ENCODE assay signal across 8 cellular contexts in the genomic region with DNA sequence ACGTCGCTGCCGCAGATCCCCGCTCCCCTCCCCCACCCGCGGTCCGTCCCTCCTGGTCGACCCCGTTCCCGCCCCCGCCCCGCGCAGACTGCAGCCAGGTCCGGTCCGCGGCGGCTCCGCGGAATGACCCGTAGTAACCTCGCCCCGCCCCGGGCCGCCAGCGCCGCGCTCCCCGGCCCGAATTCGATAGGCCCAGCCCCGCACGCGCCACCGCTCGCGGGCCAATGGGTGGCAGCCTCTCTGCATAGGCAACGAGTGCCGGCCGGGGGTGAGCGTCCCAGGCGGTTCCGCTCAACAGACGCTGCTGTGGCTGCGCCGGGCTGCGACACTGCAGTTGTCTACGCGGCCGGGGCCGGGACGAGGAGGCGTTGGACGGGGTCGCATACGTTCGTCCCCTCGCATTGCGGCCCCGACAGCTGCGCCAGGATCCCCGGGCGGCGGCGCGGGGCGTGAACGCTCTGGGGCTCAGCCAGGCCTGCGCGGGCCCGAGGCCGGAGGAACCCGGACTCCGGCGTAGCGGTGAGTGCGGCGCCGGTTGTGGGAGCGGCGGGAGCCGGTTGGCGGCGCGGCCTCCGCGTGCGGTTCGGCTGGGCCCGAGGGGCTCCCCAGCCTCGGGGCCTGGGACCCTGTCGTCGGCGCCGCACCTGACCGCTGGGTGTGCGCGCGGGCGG. TPM values are rescaled to one million over a fixed set of nuclear protein-coding genes. Genes with fewer than 3 reads are reported as not detected.
DNase-seq lines count a peak whose midpoint lies in the region; ATAC-seq and TF ChIP-seq lines count a peak whose summit lies in the region.

A gene (plus strand): TSS at position 297 of the 671 bp plus-strand sequence. CDS start 47,737 bp downstream, outside the sequence.

- peak within 1 kb of the TSS; percentile 82 for H3K4me3 ChIP-seq in kidney epithelial cell (ENCODE audit: low read depth, low read length)

- H3K36me3 ChIP-seq in kidney epithelial cell (ENCODE audit: control insufficient read depth, insufficient read depth, low read length), result no peaks in the 10 kb centered on the region

- TF ChIP-seq CTCF in kidney epithelial cell (IDR thresholded peaks at IDR 0.05; ENCODE audit: insufficient read depth, low read length, poor library complexity, severe bottlenecking), result no peak

- DNase-seq in AG20443 (ENCODE audit: low spot score), result peak; percentile 98
- DNase-seq in NCI-H510A treated with DMSO at 0.1 percent for 48 hours (lab: John Stamatoyannopoulos, UW), result peak; percentile 84
- DNase-seq in activated CD4-positive, alpha-beta T cell treated with anti-CD3 and anti-CD28 coated beads for 24 hours (ENCODE audit: low read depth in 2 of 2), result peak; percentile 83 to 88
- peak; percentile 99 for DNase-seq in cerebellum (ENCODE audit: low spot score)
- no peak for DNase-seq in kidney epithelial cell (ENCODE audit: low read depth)
- DNase-seq in stimulated activated CD4-positive, alpha-beta T cell treated with anti-CD3 and anti-CD28 coated beads, Interleukin-15, amount 100 ng/mL, for 24 hours, result peak; percentile 96

- ATAC-seq in GM19043 (IDR thresholded peaks at IDR 0.05; ENCODE audit: low read depth, unreplicated experiment) (peak; percentile 95), HG03354 (IDR thresholded peaks at IDR 0.05; ENCODE audit: poor library complexity, severe bottlenecking, unreplicated experiment) (peak; percentile 98)

- no peaks in the 10 kb centered on the region for H3K27me3 ChIP-seq in kidney epithelial cell (ENCODE audit: control insufficient read depth, insufficient read depth, low read length)

RNA-seq across cellular contexts. Expression of the gene that starts here (rescaled TPM):
- total RNA-seq in cerebellum (121 TPM), kidney epithelial cell (94.1 and 98.6 TPM in 2 replicates)
